Comparison of ENCODE assay signal across 8 cellular contexts in the genomic region with DNA sequence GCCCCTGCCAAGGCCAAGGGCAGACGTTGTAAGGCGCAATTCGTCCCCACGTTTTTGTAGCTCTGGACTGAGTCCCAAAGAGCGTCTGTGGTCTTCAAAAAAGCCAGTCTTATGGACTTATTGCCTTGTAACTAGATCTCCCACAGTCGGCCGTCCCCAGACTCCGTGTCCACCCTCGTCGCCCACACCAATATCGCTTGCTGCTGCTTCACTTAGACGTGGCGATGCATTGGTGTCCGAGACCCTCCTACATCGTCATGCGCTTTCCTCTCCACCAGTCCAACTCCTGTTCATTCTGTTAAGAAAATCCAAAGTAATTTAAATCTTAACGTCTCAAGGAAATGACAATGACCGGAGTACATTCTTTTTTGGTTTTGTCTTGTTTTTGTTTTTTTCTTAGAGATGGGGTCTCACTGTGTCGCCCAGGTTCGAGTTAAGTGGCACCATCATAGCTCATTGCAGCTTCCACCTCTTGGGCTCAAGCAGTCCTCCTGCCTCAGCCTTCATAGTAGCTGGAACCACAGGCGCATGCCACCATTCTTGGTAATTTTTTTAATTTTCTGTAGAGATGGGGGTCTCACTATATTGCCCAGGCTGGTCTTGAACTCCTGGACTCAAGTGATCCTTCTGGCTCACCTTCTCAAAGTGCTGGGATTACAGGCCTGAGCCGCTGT. TPM values are rescaled to one million over a fixed set of nuclear protein-coding genes. Genes with fewer than 3 reads are reported as not detected.
DNase-seq lines count a peak whose midpoint lies in the region; ATAC-seq and TF ChIP-seq lines count a peak whose summit lies in the region.

No MANE protein-coding gene starts in this region.

- peaks cover 0 to 14% (median 4%) of the 10 kb centered on the region in 4 donors for H3K4me1 ChIP-seq in right lobe of liver

- H3K4me1 Mint-ChIP-seq in brain (peaks cover 68% of the 10 kb centered on the region), type B pancreatic cell (ENCODE audit: unreplicated experiment) (peaks cover 22% of the 10 kb centered on the region)

- H3K36me3 ChIP-seq in right lobe of liver: peaks cover 0 to 5% (median 0%) of the 10 kb centered on the region in 4 donors

- intact Hi-C loops in right lobe of liver (cut with DNase I): no loop called here

- H3K9me3 Mint-ChIP-seq in brain (no peaks in the 10 kb centered on the region), type B pancreatic cell (no peaks in the 10 kb centered on the region)

- H3K27ac Mint-ChIP-seq in brain: peak overlapping the region; percentile 93 to 100 (median 98)
- peak overlapping the region; percentile 92 for H3K27ac Mint-ChIP-seq in type B pancreatic cell

- peak; percentile 11 for ATAC-seq in HG03354 (IDR thresholded peaks at IDR 0.05; ENCODE audit: poor library complexity, severe bottlenecking, unreplicated experiment)
- no peak for ATAC-seq in right lobe of liver

- peaks cover 20% of the 10 kb centered on the region for H3K36me3 Mint-ChIP-seq in brain
- H3K36me3 Mint-ChIP-seq in type B pancreatic cell: peaks cover 3% of the 10 kb centered on the region

- TF ChIP-seq CTCF in AG10803 (conservative IDR thresholded peaks at IDR 0.05; ENCODE audit: low read length) (no peak; the same call in 1 of the 2 replicates), brain (conservative IDR thresholded peaks at IDR 0.05) (no peak), right lobe of liver (IDR thresholded peaks at IDR 0.05) (no peak), type B pancreatic cell (conservative IDR thresholded peaks at IDR 0.05) (no peak)

- H3K27me3 ChIP-seq in right lobe of liver: no peaks in the 10 kb centered on the region

- 19% methylated on average over 21 of the region's 22 CpGs for WGBS in right lobe of liver (ENCODE audit: insufficient coverage, low coverage, low lambda C conversion rate, missing lambda C conversion rate)

- H3K9me3 ChIP-seq in right lobe of liver: no peaks in the 10 kb centered on the region

- DNase-seq in AG10803 (ENCODE audit: low read depth) (peak; percentile 23), right lobe of liver (no peak), type B pancreatic cell (ENCODE audit: extremely low spot score, unreplicated experiment) (no peak), NCI-H1436 (lab: John Stamatoyannopoulos, UW) (no peak), kidney tubule cell (ENCODE audit: low spot score) (no peak), NOMO-1 treated with dmso at 0.1 percent for 144 hours (lab: John Stamatoyannopoulos, UW; ENCODE audit: unreplicated experiment) (no peak)

- H3K27me3 Mint-ChIP-seq in brain: peaks cover 4% of the 10 kb centered on the region
- H3K27me3 Mint-ChIP-seq in type B pancreatic cell: no peaks in the 10 kb centered on the region

- H3K27ac ChIP-seq in right lobe of liver: peak overlapping the region in 2 of 3 donors; percentile 60 to 64

- H3K4me3 Mint-ChIP-seq in brain: peak overlapping the region; percentile 90 to 99 (median 99)
- H3K4me3 Mint-ChIP-seq in type B pancreatic cell: peak overlapping the region; percentile 97

- H3K4me3 ChIP-seq in AG10803 (ENCODE audit: low read length) (peak overlapping the region; percentile 99), right lobe of liver (peak overlapping the region; percentile 84 to 98 (median 92))

- TF ChIP-seq POLR2A in right lobe of liver (IDR thresholded peaks at IDR 0.05): no peak

RNA-seq across cellular contexts. Expression of a gene that starts 0.9 kb away (rescaled TPM):
- polyA plus RNA-seq in brain (ENCODE audit: insufficient read depth, low read depth, low replicate concordance): 42.3 TPM
- 10 to 100 TPM in 2 of 6 experiments, 1 to 10 TPM in 4; 6.6 to 11.8 (median 9.0) TPM for total RNA-seq in right lobe of liver
- 24.2 and 26.9 TPM in 2 replicates for total RNA-seq in type B pancreatic cell (ENCODE audit: low replicate concordance)

RNA-seq across cellular contexts. Expression of a gene that starts 33.5 kb away (rescaled TPM):
- 20.9 TPM for polyA plus RNA-seq in brain (ENCODE audit: insufficient read depth, low read depth, low replicate concordance)
- 10 to 100 TPM; 12.7 to 43.1 (median 29.1) TPM for total RNA-seq in right lobe of liver
- 53.2 and 57.5 TPM in 2 replicates for total RNA-seq in type B pancreatic cell (ENCODE audit: low replicate concordance)
